In genomic region chr5:126808619-126809018, GRCh38 we compare ENCODE assay signal across 8 cellular contexts. TPM values are rescaled to one million over a fixed set of nuclear protein-coding genes. Genes with fewer than 3 reads are reported as not detected.
DNase-seq lines count a peak whose midpoint lies in the region; ATAC-seq, FAIRE-seq and TF ChIP-seq lines count a peak whose summit lies in the region.

No MANE protein-coding gene starts in this region.

- TF ChIP-seq CTCF in D721Med (IDR thresholded peaks at IDR 0.05; ENCODE audit: insufficient read depth, missing control alignments) (peak; percentile 45), neural crest cell (conservative IDR thresholded peaks at IDR 0.05) (peak; percentile 74)

- H3K27me3 Mint-ChIP-seq in neural crest cell (ENCODE audit: low read depth): no peaks in the 10 kb centered on the region

- H3K4me3 Mint-ChIP-seq in neural crest cell: no peak overlapping the region

- DNase-seq in D721Med (ENCODE audit: insufficient read length, low spot score) (no peak), NCI-H69 (lab: John Stamatoyannopoulos, UW) (peak; percentile 38), dermis blood vessel endothelial cell (peak; percentile 63), neural crest cell (ENCODE audit: low read depth, low spot score) (no peak), mucosa of gallbladder (ENCODE audit: low spot score) (no peak), islet precursor cell (no peak)

- peaks cover 4% of the 10 kb centered on the region for H3K4me1 Mint-ChIP-seq in neural crest cell

- no peaks in the 10 kb centered on the region for H3K9me3 Mint-ChIP-seq in neural crest cell

- peaks cover 29% of the 10 kb centered on the region for H3K36me3 Mint-ChIP-seq in neural crest cell (ENCODE audit: low read depth)

- no peak overlapping the region for H3K27ac Mint-ChIP-seq in neural crest cell (ENCODE audit: unreplicated experiment)

- ATAC-seq in GM19397 (IDR thresholded peaks at IDR 0.05; ENCODE audit: unreplicated experiment) (peak; percentile 41), GM18873 (IDR thresholded peaks at IDR 0.05; ENCODE audit: low FRiP score, unreplicated experiment) (no peak)

- FAIRE-seq in D721Med (lab: Jason Lieb, UNC): no peak

RNA-seq across cellular contexts. Expression of gene LMNB1, which starts 31.7 kb away (rescaled TPM):
- total RNA-seq in dermis blood vessel endothelial cell (43.1 and 116 TPM in 2 replicates), neural crest cell (359 and 362 TPM in 2 replicates), mucosa of gallbladder (9.4 TPM)

Comparison
In these comparisons a context has a peak if more than half of its experiments do, and no peak if none do; other contexts are left out.
1. DNase-seq: peak in NCI-H69 (single experiment) and dermis blood vessel endothelial cell (single experiment); none in D721Med (single experiment), neural crest cell (single experiment), mucosa of gallbladder (single experiment) and islet precursor cell (single experiment).